In the genomic region with DNA sequence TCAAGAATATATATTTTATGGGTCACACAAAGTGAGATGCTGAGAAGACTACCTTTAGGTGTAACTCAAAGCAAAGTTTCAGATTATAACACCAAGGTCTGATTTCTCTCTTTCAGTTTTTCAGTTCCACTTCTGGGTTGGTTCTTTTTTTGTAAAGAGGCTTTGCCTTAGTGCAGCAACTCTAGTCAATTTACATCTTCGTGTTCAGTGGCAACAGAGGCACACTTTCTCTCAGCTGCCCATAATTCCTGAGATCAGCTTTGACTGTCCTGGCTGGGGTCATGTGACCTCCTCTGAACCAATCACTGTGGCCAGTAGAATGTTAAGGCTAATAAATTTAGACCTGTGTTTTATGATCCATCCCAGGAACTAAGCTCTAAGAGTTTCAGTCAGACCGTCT, we compare ENCODE assay signal across 11 cellular contexts.
A peak's percentile ranks its signal among the peaks of the same experiment; 100 is the strongest.
DNase-seq lines count a peak whose midpoint lies in the region; ATAC-seq, FAIRE-seq and TF ChIP-seq lines count a peak whose summit lies in the region.
"Had no signal": no experiment of that assay in that cellular context is flagged by ENCODE, and none has a peak within 500 bp of the region (broad histone marks: within the 10 kb centered on the region; RNA-seq: fewer than 3 reads in every experiment).

No MANE protein-coding gene starts in this region.

- H3K79me2 ChIP-seq in hepatocyte: no peaks in the 10 kb centered on the region

- H3K27ac ChIP-seq in hepatocyte: no peak overlapping the region

- 82% methylated on average over 2 of the region's 2 CpGs for WGBS in hepatocyte (ENCODE audit: low lambda C conversion rate, missing lambda C conversion rate)

- TF ChIP-seq POLR2A in H54 (IDR thresholded peaks at IDR 0.05; ENCODE audit: low read depth, low read length): no peak

- H4K20me1 ChIP-seq in hepatocyte (ENCODE audit: insufficient read depth, poor library complexity, severe bottlenecking): no peaks in the 10 kb centered on the region

- no peak overlapping the region for H2AFZ ChIP-seq in hepatocyte

- ATAC-seq in GM19043 (IDR thresholded peaks at IDR 0.05; ENCODE audit: low read depth, unreplicated experiment): peak; percentile 78
- peak; percentile 85 for ATAC-seq in HG03196 (IDR thresholded peaks at IDR 0.05; ENCODE audit: unreplicated experiment)

- peak; percentile 30 for FAIRE-seq in H54 (lab: Jason Lieb, UNC)

- TF ChIP-seq CTCF in hepatocyte (IDR thresholded peaks at IDR 0.05; ENCODE audit: poor library complexity): no peak

- no peak overlapping the region for H3K4me3 ChIP-seq in hepatocyte
- H3K4me3 ChIP-seq in HAP-1: no peak overlapping the region

- no peaks in the 10 kb centered on the region for H3K9me2 ChIP-seq in hepatocyte (replicated peaks; ENCODE audit: insufficient read depth)

- H3K27me3 ChIP-seq in hepatocyte: no peaks in the 10 kb centered on the region
- no peaks in the 10 kb centered on the region for H3K27me3 ChIP-seq in HAP-1 (ENCODE audit: low read depth)

- H3K4me1 ChIP-seq in hepatocyte (ENCODE audit: insufficient read depth) (no peaks in the 10 kb centered on the region), HAP-1 (no peaks in the 10 kb centered on the region)

- H3K9me3 ChIP-seq in hepatocyte (ENCODE audit: low read depth) (no peaks in the 10 kb centered on the region), HAP-1 (no peaks in the 10 kb centered on the region)

- H3K36me3 ChIP-seq in hepatocyte (replicated peaks; ENCODE audit: insufficient read depth, low read depth) (no peaks in the 10 kb centered on the region), HAP-1 (replicated peaks) (no peaks in the 10 kb centered on the region)

- in situ Hi-C loops in HAP-1 (cut with MboI; ENCODE audit: low sequenced_read_pairs): no loop called here

- H3K4me2 ChIP-seq in hepatocyte: no peak overlapping the region

- DNase-seq in H54 (ENCODE audit: insufficient read length, low spot score) (no peak), renal cortical epithelial cell (ENCODE audit: low read depth) (peak; percentile 38), hepatocyte (ENCODE audit: low spot score) (no peak), HAP-1 (ENCODE audit: low spot score in 2 of 2) (no peak)
- no peak for DNase-seq in activated CD4-positive, alpha-beta T cell treated with anti-CD3 and anti-CD28 coated beads for 4 hours
- DNase-seq: activated CD4-positive, alpha-beta memory T cell treated with anti-CD3 and anti-CD28 coated beads, Interleukin-2, amount 10 ng/mL, durations not matched to agents 7 days and 5 days; amygdala; NCI-H1930; SIG-M5 had no signal
